8 cellular contexts compared by ENCODE assay signal in the genomic region with DNA sequence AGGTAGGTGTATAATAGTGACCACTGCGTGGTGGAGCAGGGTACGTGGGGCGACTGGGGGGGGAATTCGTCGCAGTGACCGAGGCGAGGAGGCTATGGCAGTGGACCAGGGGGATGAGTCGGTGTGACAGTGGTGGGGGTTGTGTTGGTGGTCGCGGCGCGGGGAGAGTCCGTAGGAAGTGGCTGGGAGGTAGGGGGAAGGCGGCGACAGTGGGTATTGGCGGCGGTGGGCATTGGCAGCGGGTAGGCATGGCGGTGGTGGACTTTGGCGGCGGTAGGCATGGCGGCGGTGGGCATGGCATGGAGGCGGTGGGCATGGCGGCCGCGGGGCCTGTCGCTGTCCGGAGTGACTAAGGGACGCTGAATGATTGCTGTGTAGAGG. TPM values are rescaled to one million over a fixed set of nuclear protein-coding genes. Genes with fewer than 3 reads are reported as not detected.
A peak's percentile ranks its signal among the peaks of the same experiment; 100 is the strongest.
DNase-seq lines count a peak whose midpoint lies in the region; ATAC-seq and TF ChIP-seq lines count a peak whose summit lies in the region.

No MANE protein-coding gene starts in this region.

- H3K9me3 ChIP-seq in A673 (ENCODE audit: low read depth, low read length, poor library complexity, severe bottlenecking) = peaks cover 8% of the 10 kb centered on the region
- no peaks in the 10 kb centered on the region for H3K9me3 ChIP-seq in MG63
- H3K9me3 ChIP-seq in right atrium auricular region = no peaks in the 10 kb centered on the region
- no peaks in the 10 kb centered on the region for H3K9me3 ChIP-seq in skeletal muscle tissue (ENCODE audit: control insufficient read depth in 3 of 3, low read length in 3 of 3)

- peaks cover 21% of the 10 kb centered on the region for H3K9me3 Mint-ChIP-seq in activated naive CD4-positive, alpha-beta T cell treated with anti-CD3 and anti-CD28 coated beads, Interleukin-2, amount 10 ng/mL, durations not matched to agents 7 days and 5 days

- DNase-seq in A673 (ENCODE audit: low spot score) (peak; percentile 1), MG63 (no peak), right atrium auricular region (ENCODE audit: low spot score) (no peak), hepatic stellate cell (ENCODE audit: low spot score) (no peak), GM19240 (ENCODE audit: insufficient read length, low spot score) (no peak)
- peak; percentile 30 for DNase-seq in activated naive CD4-positive, alpha-beta T cell treated with anti-CD3 and anti-CD28 coated beads, Interleukin-2, amount 10 ng/mL, durations not matched to agents 7 days and 5 days

- no TSS peak for BruUV-seq in A673 (replicated peaks; lab: Mats Ljungman, UMichigan)

- H3K36me3 ChIP-seq in A673 (ENCODE audit: insufficient read depth, low read length, poor library complexity, severe bottlenecking) (no peaks in the 10 kb centered on the region), MG63 (no peaks in the 10 kb centered on the region), right atrium auricular region (no peaks in the 10 kb centered on the region), skeletal muscle tissue (ENCODE audit: control insufficient read depth in 3 of 3, insufficient read depth in 3 of 3, low read length in 3 of 3) (no peaks in the 10 kb centered on the region)

- peaks cover 18% of the 10 kb centered on the region for H3K4me1 Mint-ChIP-seq in activated naive CD4-positive, alpha-beta T cell treated with anti-CD3 and anti-CD28 coated beads, Interleukin-2, amount 10 ng/mL, durations not matched to agents 7 days and 5 days

- peak overlapping the region; percentile 82 for H3K4me3 ChIP-seq in A673 (ENCODE audit: low read depth, low read length, poor library complexity, severe bottlenecking)
- H3K4me3 ChIP-seq in MG63 = peak overlapping the region; percentile 3; the same call in 1 of the 2 replicates
- peak overlapping the region; percentile 67 to 79 for H3K4me3 ChIP-seq in right atrium auricular region
- peak overlapping the region; percentile 86 to 92 (median 89) for H3K4me3 ChIP-seq in skeletal muscle tissue (ENCODE audit: low read length in 3 of 3)

- H3K36me3 Mint-ChIP-seq in activated naive CD4-positive, alpha-beta T cell treated with anti-CD3 and anti-CD28 coated beads, Interleukin-2, amount 10 ng/mL, durations not matched to agents 7 days and 5 days = peaks cover 19% of the 10 kb centered on the region

- no peak for ATAC-seq in HG03439 (IDR thresholded peaks at IDR 0.05; ENCODE audit: unreplicated experiment)

- peaks cover 6% of the 10 kb centered on the region for H3K27me3 Mint-ChIP-seq in activated naive CD4-positive, alpha-beta T cell treated with anti-CD3 and anti-CD28 coated beads, Interleukin-2, amount 10 ng/mL, durations not matched to agents 7 days and 5 days

- H3K27me3 ChIP-seq in A673 (replicated peaks; ENCODE audit: insufficient read depth, low read depth, low read length, poor library complexity) (no peaks in the 10 kb centered on the region), MG63 (no peaks in the 10 kb centered on the region), right atrium auricular region (no peaks in the 10 kb centered on the region), skeletal muscle tissue (ENCODE audit: control insufficient read depth in 3 of 3, insufficient read depth in 3 of 3, low read length in 3 of 3) (no peaks in the 10 kb centered on the region)

- no peaks in the 10 kb centered on the region for H3K4me1 ChIP-seq in A673 (ENCODE audit: insufficient read depth, low read length, poor library complexity, severe bottlenecking)
- no peaks in the 10 kb centered on the region for H3K4me1 ChIP-seq in right atrium auricular region
- H3K4me1 ChIP-seq in skeletal muscle tissue (ENCODE audit: control insufficient read depth in 3 of 3, insufficient read depth in 3 of 3, low read length in 3 of 3) = peaks cover 2 to 7% (median 4%) of the 10 kb centered on the region in 3 donors

- TF ChIP-seq CTCF in A673 (conservative IDR thresholded peaks at IDR 0.05; ENCODE audit: low read depth, low read length) = no peak
- TF ChIP-seq CTCF in right atrium auricular region (IDR thresholded peaks at IDR 0.05) = no peak

- intact Hi-C loops in A673 (cut with micrococcal nuclease; ENCODE audit: unreplicated experiment) = loop anchor here (10.0 kb wide), 1 partner anchor 89 kb away; no protein-coding TSS in a partner anchor

- peak overlapping the region; percentile 74 for H3K27ac ChIP-seq in A673 (ENCODE audit: low read depth, low read length, poor library complexity, severe bottlenecking)
- H3K27ac ChIP-seq in right atrium auricular region = peak overlapping the region; percentile 86 to 88
- H3K27ac ChIP-seq in skeletal muscle tissue (ENCODE audit: low read depth, low read length) = peak overlapping the region; percentile 90

- CTCF ChIA-PET in A673 (lab: Charles Lee) = no interaction called here
- CTCF ChIA-PET in activated naive CD4-positive, alpha-beta T cell treated with anti-CD3 and anti-CD28 coated beads, Interleukin-2, amount 10 ng/mL, durations not matched to agents 7 days and 5 days (lab: Charles Lee) = no interaction called here

- peak overlapping the region; percentile 93 to 97 (median 95) for H3K9ac ChIP-seq in skeletal muscle tissue (ENCODE audit: low read depth in 1 of 3, low read length in 3 of 3)

- peak overlapping the region; percentile 82 for H3K4me3 Mint-ChIP-seq in activated naive CD4-positive, alpha-beta T cell treated with anti-CD3 and anti-CD28 coated beads, Interleukin-2, amount 10 ng/mL, durations not matched to agents 7 days and 5 days

- POLR2A ChIA-PET in A673 (lab: Charles Lee; ENCODE audit: low non-redundant PET) = no interaction called here

- peak overlapping the region; percentile 93 for H3K27ac Mint-ChIP-seq in activated naive CD4-positive, alpha-beta T cell treated with anti-CD3 and anti-CD28 coated beads, Interleukin-2, amount 10 ng/mL, durations not matched to agents 7 days and 5 days

RNA-seq across cellular contexts. Expression of gene SNRPN, which starts 0.8 kb away (rescaled TPM):
- 83.0 and 99.6 TPM in 2 replicates for total RNA-seq in A673 (2021)
- 1.7 and 4.2 TPM in 2 replicates for total RNA-seq in MG63 (2014; rRNA removed; shearing (Covaris generic); ENCODE audit: low replicate concordance)
- 100 to 1,000 TPM; 360 to 381 TPM for total RNA-seq in right atrium auricular region
- total RNA-seq in skeletal muscle tissue = 150 TPM

RNA-seq across cellular contexts. Expression of gene SNURF, which starts 0.8 kb away (rescaled TPM):
- 11.8 and 26.0 TPM in 2 replicates for total RNA-seq in A673 (2021)
- total RNA-seq in MG63 (2014; rRNA removed; shearing (Covaris generic); ENCODE audit: low replicate concordance) = not detected in 2 replicates
- total RNA-seq in right atrium auricular region = 10 to 100 TPM in 1 of 2 donors, 1 to 10 TPM in 1; 6.3 to 15.4 TPM
- 36.0 TPM for total RNA-seq in skeletal muscle tissue

Comparison
In these comparisons a context has a peak if more than half of its experiments do, and no peak if none do; other contexts are left out.
1. DNase-seq: peak in A673 (single experiment) and activated naive CD4-positive, alpha-beta T cell treated with anti-CD3 and anti-CD28 coated beads, Interleukin-2, amount 10 ng/mL, durations not matched to agents 7 days and 5 days (single experiment); none in MG63 (single experiment), right atrium auricular region (single experiment), hepatic stellate cell (single experiment) and GM19240 (single experiment).
2. H3K4me3 ChIP-seq: peak in every context shown above with its lines; median percentile 89 in skeletal muscle tissue; 82 in A673; 73 in right atrium auricular region; 3 in MG63.
3. RNA of gene SNRPN, which starts 0.8 kb away (total RNA-seq): 360 to 381 TPM in right atrium auricular region, 150 TPM in skeletal muscle tissue (single experiment) and 83.0 to 99.6 TPM in A673; 1.7 to 4.2 TPM in MG63; every median in the first group is over 10 times any median in the second.
4. Peak in every context shown above with its lines, with median percentiles within 50 percentile points of each other: H3K27ac ChIP-seq.